Comparison of ENCODE assay signal across 13 cellular contexts in genomic region chr10:119536508-119536837, GRCh38. TPM values are rescaled to one million over a fixed set of nuclear protein-coding genes. Genes with fewer than 3 reads are reported as not detected.
DNase-seq lines count a peak whose midpoint lies in the region; ATAC-seq and TF ChIP-seq lines count a peak whose summit lies in the region.
"Had no signal": no experiment of that assay in that cellular context is flagged by ENCODE, and none has a peak within 500 bp of the region (broad histone marks: within the 10 kb centered on the region; RNA-seq: fewer than 3 reads in every experiment).

No MANE protein-coding gene starts in this region.

- CTCF ChIA-PET in activated CD8-positive, alpha-beta T cell treated with anti-CD3 and anti-CD28 coated beads, Interleukin-2, amount 10 ng/mL, durations not matched to agents 7 days and 5 days (lab: Charles Lee) = interaction anchor here (4.6 kb wide), 1 partner anchor 19 kb away, joined by 43 read pairs; no protein-coding TSS in a partner anchor

- H3K4me1 Mint-ChIP-seq in activated CD8-positive, alpha-beta T cell treated with anti-CD3 and anti-CD28 coated beads, Interleukin-2, amount 10 ng/mL, durations not matched to agents 7 days and 5 days (ENCODE audit: low read depth) = peaks cover 74% of the 10 kb centered on the region
- H3K4me1 Mint-ChIP-seq in chondrocyte (ENCODE audit: low read depth) = peaks cover 26% of the 10 kb centered on the region

- intact Hi-C loops in Right ventricle myocardium superior (cut with DNase I) = no loop called here
- intact Hi-C loops in cardiac septum (cut with DNase I) = no loop called here

- no peaks in the 10 kb centered on the region for H3K27me3 ChIP-seq in stomach smooth muscle (ENCODE audit: control insufficient read depth in 1 of 2, insufficient read depth in 2 of 2, low read length in 2 of 2)
- H3K27me3 ChIP-seq: testis had no signal

- H3K36me3 ChIP-seq in stomach smooth muscle (ENCODE audit: control insufficient read depth in 2 of 2, insufficient read depth in 2 of 2, low read length in 2 of 2) = no peaks in the 10 kb centered on the region
- H3K36me3 ChIP-seq: lower lobe of right lung had no signal

- TF ChIP-seq CTCF in chondrocyte (IDR thresholded peaks at IDR 0.05) = no peak

- no peaks in the 10 kb centered on the region for H3K27me3 Mint-ChIP-seq in activated CD8-positive, alpha-beta T cell treated with anti-CD3 and anti-CD28 coated beads, Interleukin-2, amount 10 ng/mL, durations not matched to agents 7 days and 5 days (ENCODE audit: low read depth)
- no peaks in the 10 kb centered on the region for H3K27me3 Mint-ChIP-seq in chondrocyte (ENCODE audit: low read depth)

- no peaks in the 10 kb centered on the region for H3K9me3 ChIP-seq in stomach smooth muscle (ENCODE audit: control insufficient read depth in 2 of 2, low read length in 2 of 2)
- H3K9me3 ChIP-seq: lower lobe of right lung, testis had no signal

- no peaks in the 10 kb centered on the region for H3K9me3 Mint-ChIP-seq in activated CD8-positive, alpha-beta T cell treated with anti-CD3 and anti-CD28 coated beads, Interleukin-2, amount 10 ng/mL, durations not matched to agents 7 days and 5 days (ENCODE audit: insufficient read depth)
- H3K9me3 Mint-ChIP-seq in chondrocyte (ENCODE audit: low read depth) = no peaks in the 10 kb centered on the region

- H3K9ac ChIP-seq in stomach smooth muscle (ENCODE audit: low read length in 2 of 2) = no peak overlapping the region

- DNase-seq in Right ventricle myocardium superior (no peak), cardiac septum (ENCODE audit: low spot score) (no peak), midbrain (lab: John Stamatoyannopoulos, UW) (peak; percentile 44), chondrocyte (ENCODE audit: low spot score) (no peak), OCI-M1 (lab: John Stamatoyannopoulos, UW) (no peak), COLO829 (ENCODE audit: low spot score) (no peak)
- DNase-seq in activated CD8-positive, alpha-beta T cell treated with anti-CD3 and anti-CD28 coated beads, Interleukin-2, amount 10 ng/mL, durations not matched to agents 7 days and 5 days = no peak
- DNase-seq: lower lobe of right lung, NCI-H1092 treated with DMSO at 0.1 percent for 48 hours, NCI-H226, occipital lobe, testis had no signal

- H3K27ac Mint-ChIP-seq in activated CD8-positive, alpha-beta T cell treated with anti-CD3 and anti-CD28 coated beads, Interleukin-2, amount 10 ng/mL, durations not matched to agents 7 days and 5 days = peak overlapping the region; percentile 94
- H3K27ac Mint-ChIP-seq in chondrocyte (ENCODE audit: unreplicated experiment) = no peak overlapping the region

- H3K27ac ChIP-seq in stomach smooth muscle (ENCODE audit: low read length) = peak overlapping the region; percentile 1
- H3K27ac ChIP-seq: lower lobe of right lung, testis had no signal

- ATAC-seq in Right ventricle myocardium superior (ENCODE audit: poor library complexity) = peak; percentile 19
- ATAC-seq in activated CD8-positive, alpha-beta T cell treated with anti-CD3 and anti-CD28 coated beads, Interleukin-2, amount 10 ng/mL, durations not matched to agents 7 days and 5 days = no peak
- ATAC-seq: lower lobe of right lung had no signal

- H3K4me3 ChIP-seq in stomach smooth muscle (ENCODE audit: low read length in 2 of 2) = no peak overlapping the region
- H3K4me3 ChIP-seq: lower lobe of right lung, testis had no signal

- POLR2A ChIA-PET in activated CD8-positive, alpha-beta T cell treated with anti-CD3 and anti-CD28 coated beads, Interleukin-2, amount 10 ng/mL, durations not matched to agents 7 days and 5 days (lab: Charles Lee) = interaction anchor here (2.5 kb wide), 1 partner anchor 19 kb away, joined by 21 read pairs; no protein-coding TSS in a partner anchor

- H3K4me3 Mint-ChIP-seq in activated CD8-positive, alpha-beta T cell treated with anti-CD3 and anti-CD28 coated beads, Interleukin-2, amount 10 ng/mL, durations not matched to agents 7 days and 5 days = peak overlapping the region; percentile 89
- H3K4me3 Mint-ChIP-seq in chondrocyte (ENCODE audit: unreplicated experiment) = no peak overlapping the region

- peaks cover 50% of the 10 kb centered on the region for H3K4me1 ChIP-seq in stomach smooth muscle (ENCODE audit: control insufficient read depth, insufficient read depth, low read length)
- H3K4me1 ChIP-seq: testis had no signal

- H3K36me3 Mint-ChIP-seq in activated CD8-positive, alpha-beta T cell treated with anti-CD3 and anti-CD28 coated beads, Interleukin-2, amount 10 ng/mL, durations not matched to agents 7 days and 5 days (ENCODE audit: low read depth) = peaks cover 64% of the 10 kb centered on the region
- H3K36me3 Mint-ChIP-seq in chondrocyte (ENCODE audit: low read depth) = no peaks in the 10 kb centered on the region

RNA-seq across cellular contexts. Expression of gene RGS10, which starts 6.0 kb away (rescaled TPM):
- total RNA-seq in Right ventricle myocardium superior (4.8 TPM), cardiac septum (3.2 TPM), chondrocyte (17.8 to 19.7 TPM (median 19.0 TPM) in 3 replicates)
- 100 to 1,000 TPM; 166 TPM for total RNA-seq in activated CD8-positive, alpha-beta T cell treated with anti-CD3 and anti-CD28 coated beads, Interleukin-2, amount 10 ng/mL, durations not matched to agents 7 days and 5 days
